Comparison of ENCODE assay signal across 1 cellular context in the genomic region with DNA sequence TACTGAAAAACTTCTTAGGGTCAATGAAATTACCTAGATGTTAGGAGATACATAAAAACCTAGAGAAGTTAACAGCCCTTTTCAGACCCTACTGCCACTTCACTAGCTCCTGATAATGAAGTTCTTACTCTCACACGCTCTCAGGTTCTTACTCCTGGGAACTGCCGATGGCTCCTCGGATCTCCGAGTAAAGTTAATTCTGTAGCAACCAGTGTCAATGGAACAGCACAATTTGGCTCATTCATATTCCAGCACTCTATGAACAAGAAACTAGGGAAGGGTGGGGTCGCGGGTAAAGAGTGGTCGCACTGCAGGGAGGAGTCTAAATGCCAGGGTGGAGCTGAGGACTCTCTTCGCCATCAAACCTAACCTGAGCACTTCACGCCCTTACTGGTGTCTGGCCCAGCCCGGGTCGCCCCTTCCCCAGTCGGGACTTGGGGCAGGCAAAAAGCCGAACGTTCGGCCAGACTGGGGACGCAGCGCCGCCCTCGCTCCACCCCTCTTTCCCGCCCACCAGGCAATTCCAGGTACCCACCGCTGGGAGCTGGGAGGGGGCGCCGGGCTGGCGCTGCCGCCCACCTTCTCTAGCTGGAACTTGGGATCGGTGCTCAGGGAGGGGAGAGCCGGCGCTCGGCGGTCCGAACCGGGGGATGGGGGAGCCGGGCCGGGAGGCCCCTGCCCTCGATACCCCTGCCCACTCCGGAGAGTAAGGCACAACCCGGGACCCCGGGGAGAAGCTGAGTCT.
TF ChIP-seq lines count a peak whose summit lies in the region.

No MANE protein-coding gene starts in this region.

TF ChIP-seq in GM12878, 131 proteins besides CTCF, POLR2A, EP300 and RAD21 (continued from another document):
- TF ChIP-seq, protein P1, sequence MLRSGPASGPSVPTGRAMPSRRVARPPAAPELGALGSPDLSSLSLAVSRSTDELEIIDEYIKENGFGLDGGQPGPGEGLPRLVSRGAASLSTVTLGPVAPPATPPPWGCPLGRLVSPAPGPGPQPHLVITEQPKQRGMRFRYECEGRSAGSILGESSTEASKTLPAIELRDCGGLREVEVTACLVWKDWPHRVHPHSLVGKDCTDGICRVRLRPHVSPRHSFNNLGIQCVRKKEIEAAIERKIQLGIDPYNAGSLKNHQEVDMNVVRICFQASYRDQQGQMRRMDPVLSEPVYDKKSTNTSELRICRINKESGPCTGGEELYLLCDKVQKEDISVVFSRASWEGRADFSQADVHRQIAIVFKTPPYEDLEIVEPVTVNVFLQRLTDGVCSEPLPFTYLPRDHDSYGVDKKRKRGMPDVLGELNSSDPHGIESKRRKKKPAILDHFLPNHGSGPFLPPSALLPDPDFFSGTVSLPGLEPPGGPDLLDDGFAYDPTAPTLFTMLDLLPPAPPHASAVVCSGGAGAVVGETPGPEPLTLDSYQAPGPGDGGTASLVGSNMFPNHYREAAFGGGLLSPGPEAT (IDR thresholded peaks at IDR 0.05; ENCODE audit: low read depth) = peak; percentile 9; the same call in 1 of the 2 replicates
- TF ChIP-seq RAD51 (IDR thresholded peaks at IDR 0.05) (no peak), CEBPB (IDR thresholded peaks at IDR 0.05; ENCODE audit: borderline replicate concordance in 1 of 2, low read depth in 2 of 2, low read length in 2 of 2) (no peak), MXI1 (IDR thresholded peaks at IDR 0.05; ENCODE audit: low read depth, low read length) (no peak), TBL1XR1 (IDR thresholded peaks at IDR 0.05; ENCODE audit: low read depth, low read length) (no peak), SMARCA5 (IDR thresholded peaks at IDR 0.05) (0 out of 2 replicates have a peak, but pooled peaks have one; percentile 30), NR2C2 (IDR thresholded peaks at IDR 0.05; ENCODE audit: borderline replicate concordance, control insufficient read depth, insufficient read length, low read depth) (no peak), IKZF2 (IDR thresholded peaks at IDR 0.05) (peak; percentile 65 to 73; a peak in 3 of 4 replicates), TCF3 (IDR thresholded peaks at IDR 0.05; ENCODE audit: borderline replicate concordance, insufficient read depth, low read depth, low read length) (no peak), BRCA1 (IDR thresholded peaks at IDR 0.05; ENCODE audit: low read depth, low read length) (no peak), EED (IDR thresholded peaks at IDR 0.05; ENCODE audit: low read depth) (peak; percentile 68; the same call in 1 of the 2 replicates), NFXL1 (IDR thresholded peaks at IDR 0.05; ENCODE audit: borderline replicate concordance) (no peak), CBX5 (IDR thresholded peaks at IDR 0.05; ENCODE audit: low read depth) (0 out of 2 replicates have a peak, but pooled peaks have one; percentile 46), NRF1 (conservative IDR thresholded peaks at IDR 0.05; ENCODE audit: low read depth, low read length) (no peak), ZNF24 (IDR thresholded peaks at IDR 0.05) (no peak), IKZF1 (conservative IDR thresholded peaks at IDR 0.05) (0 out of 2 replicates have a peak, but pooled peaks have one; percentile 85), NBN (IDR thresholded peaks at IDR 0.05) (0 out of 2 replicates have a peak, but pooled peaks have one; percentile 10), ATF7 (IDR thresholded peaks at IDR 0.05; ENCODE audit: low read depth) (no peak), EGR1 (IDR thresholded peaks at IDR 0.05; ENCODE audit: borderline replicate concordance in 1 of 2, low read depth in 2 of 2, low read length in 2 of 2) (peak in 1 of 2 experiments; percentile 53; a peak in 1 of 3 replicates), YY1 (IDR thresholded peaks at IDR 0.05; ENCODE audit: low read depth, low read length) (peak; percentile 0; the same call in 1 of the 2 replicates)
- TF ChIP-seq, protein P2, sequence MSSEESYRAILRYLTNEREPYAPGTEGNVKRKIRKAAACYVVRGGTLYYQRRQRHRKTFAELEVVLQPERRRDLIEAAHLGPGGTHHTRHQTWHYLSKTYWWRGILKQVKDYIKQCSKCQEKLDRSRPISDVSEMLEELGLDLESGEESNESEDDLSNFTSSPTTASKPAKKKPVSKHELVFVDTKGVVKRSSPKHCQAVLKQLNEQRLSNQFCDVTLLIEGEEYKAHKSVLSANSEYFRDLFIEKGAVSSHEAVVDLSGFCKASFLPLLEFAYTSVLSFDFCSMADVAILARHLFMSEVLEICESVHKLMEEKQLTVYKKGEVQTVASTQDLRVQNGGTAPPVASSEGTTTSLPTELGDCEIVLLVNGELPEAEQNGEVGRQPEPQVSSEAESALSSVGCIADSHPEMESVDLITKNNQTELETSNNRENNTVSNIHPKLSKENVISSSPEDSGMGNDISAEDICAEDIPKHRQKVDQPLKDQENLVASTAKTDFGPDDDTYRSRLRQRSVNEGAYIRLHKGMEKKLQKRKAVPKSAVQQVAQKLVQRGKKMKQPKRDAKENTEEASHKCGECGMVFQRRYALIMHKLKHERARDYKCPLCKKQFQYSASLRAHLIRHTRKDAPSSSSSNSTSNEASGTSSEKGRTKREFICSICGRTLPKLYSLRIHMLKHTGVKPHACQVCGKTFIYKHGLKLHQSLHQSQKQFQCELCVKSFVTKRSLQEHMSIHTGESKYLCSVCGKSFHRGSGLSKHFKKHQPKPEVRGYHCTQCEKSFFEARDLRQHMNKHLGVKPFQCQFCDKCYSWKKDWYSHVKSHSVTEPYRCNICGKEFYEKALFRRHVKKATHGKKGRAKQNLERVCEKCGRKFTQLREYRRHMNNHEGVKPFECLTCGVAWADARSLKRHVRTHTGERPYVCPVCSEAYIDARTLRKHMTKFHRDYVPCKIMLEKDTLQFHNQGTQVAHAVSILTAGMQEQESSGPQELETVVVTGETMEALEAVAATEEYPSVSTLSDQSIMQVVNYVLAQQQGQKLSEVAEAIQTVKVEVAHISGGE (CRISPR knock-in tag; IDR thresholded peaks at IDR 0.05) = no peak
- TF ChIP-seq, protein P3, sequence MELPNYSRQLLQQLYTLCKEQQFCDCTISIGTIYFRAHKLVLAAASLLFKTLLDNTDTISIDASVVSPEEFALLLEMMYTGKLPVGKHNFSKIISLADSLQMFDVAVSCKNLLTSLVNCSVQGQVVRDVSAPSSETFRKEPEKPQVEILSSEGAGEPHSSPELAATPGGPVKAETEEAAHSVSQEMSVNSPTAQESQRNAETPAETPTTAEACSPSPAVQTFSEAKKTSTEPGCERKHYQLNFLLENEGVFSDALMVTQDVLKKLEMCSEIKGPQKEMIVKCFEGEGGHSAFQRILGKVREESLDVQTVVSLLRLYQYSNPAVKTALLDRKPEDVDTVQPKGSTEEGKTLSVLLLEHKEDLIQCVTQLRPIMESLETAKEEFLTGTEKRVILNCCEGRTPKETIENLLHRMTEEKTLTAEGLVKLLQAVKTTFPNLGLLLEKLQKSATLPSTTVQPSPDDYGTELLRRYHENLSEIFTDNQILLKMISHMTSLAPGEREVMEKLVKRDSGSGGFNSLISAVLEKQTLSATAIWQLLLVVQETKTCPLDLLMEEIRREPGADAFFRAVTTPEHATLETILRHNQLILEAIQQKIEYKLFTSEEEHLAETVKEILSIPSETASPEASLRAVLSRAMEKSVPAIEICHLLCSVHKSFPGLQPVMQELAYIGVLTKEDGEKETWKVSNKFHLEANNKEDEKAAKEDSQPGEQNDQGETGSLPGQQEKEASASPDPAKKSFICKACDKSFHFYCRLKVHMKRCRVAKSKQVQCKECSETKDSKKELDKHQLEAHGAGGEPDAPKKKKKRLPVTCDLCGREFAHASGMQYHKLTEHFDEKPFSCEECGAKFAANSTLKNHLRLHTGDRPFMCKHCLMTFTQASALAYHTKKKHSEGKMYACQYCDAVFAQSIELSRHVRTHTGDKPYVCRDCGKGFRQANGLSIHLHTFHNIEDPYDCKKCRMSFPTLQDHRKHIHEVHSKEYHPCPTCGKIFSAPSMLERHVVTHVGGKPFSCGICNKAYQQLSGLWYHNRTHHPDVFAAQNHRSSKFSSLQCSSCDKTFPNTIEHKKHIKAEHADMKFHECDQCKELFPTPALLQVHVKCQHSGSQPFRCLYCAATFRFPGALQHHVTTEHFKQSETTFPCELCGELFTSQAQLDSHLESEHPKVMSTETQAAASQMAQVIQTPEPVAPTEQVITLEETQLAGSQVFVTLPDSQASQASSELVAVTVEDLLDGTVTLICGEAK (IDR thresholded peaks at IDR 0.05; ENCODE audit: borderline replicate concordance) = no peak
- TF ChIP-seq, protein P4, sequence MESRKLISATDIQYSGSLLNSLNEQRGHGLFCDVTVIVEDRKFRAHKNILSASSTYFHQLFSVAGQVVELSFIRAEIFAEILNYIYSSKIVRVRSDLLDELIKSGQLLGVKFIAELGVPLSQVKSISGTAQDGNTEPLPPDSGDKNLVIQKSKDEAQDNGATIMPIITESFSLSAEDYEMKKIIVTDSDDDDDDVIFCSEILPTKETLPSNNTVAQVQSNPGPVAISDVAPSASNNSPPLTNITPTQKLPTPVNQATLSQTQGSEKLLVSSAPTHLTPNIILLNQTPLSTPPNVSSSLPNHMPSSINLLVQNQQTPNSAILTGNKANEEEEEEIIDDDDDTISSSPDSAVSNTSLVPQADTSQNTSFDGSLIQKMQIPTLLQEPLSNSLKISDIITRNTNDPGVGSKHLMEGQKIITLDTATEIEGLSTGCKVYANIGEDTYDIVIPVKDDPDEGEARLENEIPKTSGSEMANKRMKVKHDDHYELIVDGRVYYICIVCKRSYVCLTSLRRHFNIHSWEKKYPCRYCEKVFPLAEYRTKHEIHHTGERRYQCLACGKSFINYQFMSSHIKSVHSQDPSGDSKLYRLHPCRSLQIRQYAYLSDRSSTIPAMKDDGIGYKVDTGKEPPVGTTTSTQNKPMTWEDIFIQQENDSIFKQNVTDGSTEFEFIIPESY (IDR thresholded peaks at IDR 0.05) = no peak
